In the genomic region with DNA sequence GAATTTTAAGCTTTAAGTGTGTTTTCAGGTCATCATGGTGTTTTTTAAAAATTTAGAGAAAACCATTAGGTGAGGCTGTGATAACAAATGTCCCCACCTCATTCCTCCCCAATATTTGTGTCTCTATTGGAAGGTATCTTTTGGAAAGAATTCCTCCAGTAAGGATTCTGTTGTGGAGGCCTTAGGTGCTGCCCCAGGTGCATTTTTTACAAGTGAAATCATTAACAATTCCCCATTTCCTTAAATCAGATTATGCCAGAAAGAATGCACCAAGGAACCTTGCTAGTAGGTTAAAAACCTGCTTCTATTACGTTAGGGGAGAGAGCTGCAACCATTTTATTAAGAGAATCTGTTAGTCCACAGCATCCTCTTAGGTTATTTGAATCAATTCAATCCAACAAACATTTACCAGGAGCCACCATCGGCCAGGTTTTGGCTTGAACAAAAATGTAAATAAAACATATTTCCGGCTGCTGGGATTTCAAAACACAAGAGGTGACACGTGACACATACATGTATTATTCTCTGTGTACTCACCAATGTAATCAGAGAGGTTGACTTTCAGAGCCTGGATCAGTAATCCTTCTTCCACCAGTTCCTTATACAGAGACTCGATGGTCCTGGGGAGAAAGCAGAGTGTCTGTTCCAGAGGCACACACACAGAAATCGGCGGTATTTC, we compare ENCODE assay signal across 1 cellular context.
TF ChIP-seq lines count a peak whose summit lies in the region.

No MANE protein-coding gene starts in this region.

TF ChIP-seq in HepG2, 621 proteins besides CTCF, POLR2A, EP300 and RAD21 (continued from another document):
- TF ChIP-seq, protein P1, sequence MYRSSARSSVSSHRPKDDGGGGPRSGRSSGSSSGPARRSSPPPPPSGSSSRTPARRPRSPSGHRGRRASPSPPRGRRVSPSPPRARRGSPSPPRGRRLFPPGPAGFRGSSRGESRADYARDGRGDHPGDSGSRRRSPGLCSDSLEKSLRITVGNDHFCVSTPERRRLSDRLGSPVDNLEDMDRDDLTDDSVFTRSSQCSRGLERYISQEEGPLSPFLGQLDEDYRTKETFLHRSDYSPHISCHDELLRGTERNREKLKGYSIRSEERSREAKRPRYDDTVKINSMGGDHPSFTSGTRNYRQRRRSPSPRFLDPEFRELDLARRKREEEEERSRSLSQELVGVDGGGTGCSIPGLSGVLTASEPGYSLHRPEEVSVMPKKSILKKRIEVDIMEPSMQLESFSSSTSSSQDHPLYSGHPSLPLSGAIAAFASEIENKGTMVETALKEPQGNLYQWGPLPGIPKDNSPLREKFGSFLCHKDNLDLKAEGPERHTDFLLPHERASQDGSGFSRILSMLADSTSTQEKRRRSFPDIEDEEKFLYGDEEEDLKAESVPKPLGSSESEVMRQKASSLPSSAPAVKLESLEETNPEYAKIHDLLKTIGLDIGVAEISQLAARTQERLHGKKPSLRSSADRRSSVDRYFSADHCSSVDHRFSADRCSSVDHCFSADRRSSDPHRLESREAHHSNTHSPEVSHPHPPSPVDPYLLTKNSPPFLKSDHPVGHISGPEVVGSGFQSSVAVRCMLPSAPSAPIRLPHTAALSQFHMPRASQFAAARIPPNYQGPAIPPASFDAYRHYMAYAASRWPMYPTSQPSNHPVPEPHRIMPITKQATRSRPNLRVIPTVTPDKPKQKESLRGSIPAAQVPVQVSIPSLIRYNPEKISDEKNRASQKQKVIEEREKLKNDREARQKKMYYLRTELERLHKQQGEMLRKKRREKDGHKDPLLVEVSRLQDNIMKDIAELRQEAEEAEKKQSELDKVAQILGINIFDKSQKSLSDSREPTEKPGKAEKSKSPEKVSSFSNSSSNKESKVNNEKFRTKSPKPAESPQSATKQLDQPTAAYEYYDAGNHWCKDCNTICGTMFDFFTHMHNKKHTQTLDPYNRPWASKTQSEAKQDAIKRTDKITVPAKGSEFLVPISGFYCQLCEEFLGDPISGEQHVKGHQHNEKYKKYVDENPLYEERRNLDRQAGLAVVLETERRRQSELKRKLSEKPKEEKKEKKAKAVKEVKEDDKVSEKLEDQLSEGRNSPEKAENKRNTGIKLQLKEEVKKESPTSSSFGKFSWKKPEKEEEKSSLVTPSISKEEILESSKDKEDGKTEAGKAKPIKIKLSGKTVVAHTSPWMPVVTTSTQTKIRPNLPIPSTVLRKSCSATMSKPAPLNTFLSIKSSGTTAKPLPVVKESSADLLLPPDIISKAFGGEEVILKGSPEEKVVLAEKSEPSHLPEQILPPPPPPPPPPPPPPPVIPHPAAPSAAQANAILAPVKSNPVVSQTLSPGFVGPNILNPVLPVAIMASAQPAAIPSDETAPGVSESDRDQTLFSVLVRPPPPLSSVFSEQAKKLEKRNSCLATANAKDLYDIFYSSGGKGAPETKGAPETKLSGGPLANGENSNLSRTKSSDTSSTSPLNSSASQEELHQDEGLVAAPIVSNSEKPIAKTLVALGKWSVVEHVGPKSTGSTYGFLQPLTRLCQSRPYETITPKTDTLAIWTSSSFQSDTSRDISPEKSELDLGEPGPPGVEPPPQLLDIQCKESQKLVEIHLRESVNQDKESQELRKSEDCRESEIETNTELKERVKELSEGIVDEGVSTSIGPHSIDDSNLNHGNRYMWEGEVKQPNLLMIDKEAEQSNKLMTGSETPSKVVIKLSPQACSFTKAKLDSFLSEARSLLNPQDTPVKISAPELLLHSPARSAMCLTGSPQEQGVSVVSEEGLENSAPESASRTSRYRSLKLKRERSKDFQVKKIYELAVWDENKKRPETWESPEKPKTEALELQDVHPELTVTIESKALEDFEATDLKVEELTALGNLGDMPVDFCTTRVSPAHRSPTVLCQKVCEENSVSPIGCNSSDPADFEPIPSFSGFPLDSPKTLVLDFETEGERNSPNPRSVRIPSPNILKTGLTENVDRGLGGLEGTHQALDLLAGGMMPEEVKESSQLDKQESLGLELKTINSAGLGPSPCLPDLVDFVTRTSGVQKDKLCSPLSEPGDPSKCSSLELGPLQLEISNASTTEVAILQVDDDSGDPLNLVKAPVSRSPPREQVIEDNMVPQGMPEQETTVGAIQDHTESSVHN (CRISPR knock-in tag; IDR thresholded peaks at IDR 0.05): no peak
- TF ChIP-seq, protein P2, sequence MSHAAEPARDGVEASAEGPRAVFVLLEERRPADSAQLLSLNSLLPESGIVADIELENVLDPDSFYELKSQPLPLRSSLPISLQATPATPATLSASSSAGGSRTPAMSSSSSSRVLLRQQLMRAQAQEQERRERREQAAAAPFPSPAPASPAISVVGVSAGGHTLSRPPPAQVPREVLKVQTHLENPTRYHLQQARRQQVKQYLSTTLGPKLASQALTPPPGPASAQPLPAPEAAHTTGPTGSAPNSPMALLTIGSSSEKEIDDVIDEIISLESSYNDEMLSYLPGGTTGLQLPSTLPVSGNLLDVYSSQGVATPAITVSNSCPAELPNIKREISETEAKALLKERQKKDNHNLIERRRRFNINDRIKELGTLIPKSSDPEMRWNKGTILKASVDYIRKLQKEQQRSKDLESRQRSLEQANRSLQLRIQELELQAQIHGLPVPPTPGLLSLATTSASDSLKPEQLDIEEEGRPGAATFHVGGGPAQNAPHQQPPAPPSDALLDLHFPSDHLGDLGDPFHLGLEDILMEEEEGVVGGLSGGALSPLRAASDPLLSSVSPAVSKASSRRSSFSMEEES (CRISPR knock-in tag; IDR thresholded peaks at IDR 0.05): no peak
